1 cellular context compared by ENCODE assay signal in genomic region chr2:75646583-75647425, GRCh38.
TF ChIP-seq lines count a peak whose summit lies in the region.

TSS of gene MRPL19 (plus strand) at chr2:75646783. CDS start at chr2:75646808, 25 bp downstream.

TF ChIP-seq in K562, 482 proteins besides CTCF, POLR2A, EP300 and RAD21 (continued from another document and continues in another):
- TF ChIP-seq, protein P1, sequence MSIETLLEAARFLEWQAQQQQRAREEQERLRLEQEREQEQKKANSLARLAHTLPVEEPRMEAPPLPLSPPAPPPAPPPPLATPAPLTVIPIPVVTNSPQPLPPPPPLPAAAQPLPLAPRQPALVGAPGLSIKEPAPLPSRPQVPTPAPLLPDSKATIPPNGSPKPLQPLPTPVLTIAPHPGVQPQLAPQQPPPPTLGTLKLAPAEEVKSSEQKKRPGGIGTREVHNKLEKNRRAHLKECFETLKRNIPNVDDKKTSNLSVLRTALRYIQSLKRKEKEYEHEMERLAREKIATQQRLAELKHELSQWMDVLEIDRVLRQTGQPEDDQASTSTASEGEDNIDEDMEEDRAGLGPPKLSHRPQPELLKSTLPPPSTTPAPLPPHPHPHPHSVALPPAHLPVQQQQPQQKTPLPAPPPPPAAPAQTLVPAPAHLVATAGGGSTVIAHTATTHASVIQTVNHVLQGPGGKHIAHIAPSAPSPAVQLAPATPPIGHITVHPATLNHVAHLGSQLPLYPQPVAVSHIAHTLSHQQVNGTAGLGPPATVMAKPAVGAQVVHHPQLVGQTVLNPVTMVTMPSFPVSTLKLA (conservative IDR thresholded peaks at IDR 0.05), result peak in 1 of 2 experiments; percentile 62; a peak in 1 of 4 replicates
- TF ChIP-seq MYC (IDR thresholded peaks at IDR 0.05; ENCODE audit: low read depth, low read length) (peak; percentile 21; the same call in 1 of the 2 replicates), MYC (CRISPR knock-in tag; IDR thresholded peaks at IDR 0.05; ENCODE audit: borderline replicate concordance, low read depth) (peak; percentile 64; the same call in 1 of the 2 replicates), CREB1 (IDR thresholded peaks at IDR 0.05) (peak; percentile 65; the same call in 1 of the 2 replicates), CREB1 (CRISPR knock-in tag; IDR thresholded peaks at IDR 0.05) (peak; percentile 33; the same call in 1 of the 2 replicates), DPF2 (IDR thresholded peaks at IDR 0.05) (no peak; the same call in 1 of the 2 replicates), POLR2B (IDR thresholded peaks at IDR 0.05; ENCODE audit: low read depth, partially characterized antibody) (peak; percentile 52), FOXJ2 (tag; IDR thresholded peaks at IDR 0.05) (peak; percentile 43; the same call in 1 of the 2 replicates), FOXK2 (conservative IDR thresholded peaks at IDR 0.05 in 1 of 2, IDR thresholded peaks at IDR 0.05 in 1 of 2; ENCODE audit: low read depth in 2 of 2) (peak; percentile 94 to 97), JUND (IDR thresholded peaks at IDR 0.05; ENCODE audit: borderline replicate concordance, low read depth, low read length) (peak; percentile 60), JUND (tag; IDR thresholded peaks at IDR 0.05; ENCODE audit: borderline replicate concordance, low read depth, low read length) (peak; percentile 27; the same call in 2 of the 3 replicates), ZBTB8A (IDR thresholded peaks at IDR 0.05; ENCODE audit: partially characterized antibody) (no peak), ZBTB5 (IDR thresholded peaks at IDR 0.05) (no peak), ATF1 (CRISPR knock-in tag; IDR thresholded peaks at IDR 0.05) (no peak), ATF1 (tag; IDR thresholded peaks at IDR 0.05) (peak; percentile 81), GTF2F1 (IDR thresholded peaks at IDR 0.05; ENCODE audit: low read depth, low read length) (no peak), ZC3H8 (IDR thresholded peaks at IDR 0.05) (no peak), TAF1 (IDR thresholded peaks at IDR 0.05; ENCODE audit: control insufficient read depth, extremely low read depth, insufficient read depth, low read length, severe bottlenecking) (peak; percentile 68), ZBTB12 (CRISPR knock-in tag; IDR thresholded peaks at IDR 0.05) (peak; percentile 37; the same call in 1 of the 2 replicates), NEUROD1 (IDR thresholded peaks at IDR 0.05; ENCODE audit: borderline replicate concordance, low read depth, low read length, partially characterized antibody) (peak; percentile 78), BRD9 (IDR thresholded peaks at IDR 0.05; ENCODE audit: low read depth, partially characterized antibody) (peak; percentile 43), MBD2 (IDR thresholded peaks at IDR 0.05; ENCODE audit: borderline replicate concordance, low read depth) (peak; percentile 80), UBTF (IDR thresholded peaks at IDR 0.05; ENCODE audit: borderline replicate concordance in 1 of 2, low read depth in 2 of 2, low read length in 2 of 2) (0 out of 4 replicates have a peak, but pooled peaks of 1 of the 2 experiments have one; percentile 29), SREBF2 (CRISPR knock-in tag; IDR thresholded peaks at IDR 0.05) (no peak; the same call in 1 of the 2 replicates), E2F5 (CRISPR knock-in tag; IDR thresholded peaks at IDR 0.05) (peak; percentile 58; the same call in 1 of the 2 replicates), TOE1 (IDR thresholded peaks at IDR 0.05; ENCODE audit: borderline replicate concordance) (peak; percentile 91), TOE1 (CRISPR knock-in tag; IDR thresholded peaks at IDR 0.05; ENCODE audit: borderline replicate concordance, low read depth) (no peak), YY1 (IDR thresholded peaks at IDR 0.05; ENCODE audit: borderline replicate concordance in 1 of 3, control insufficient read depth in 1 of 3, extremely low read depth in 1 of 3, insufficient read depth in 3 of 3, insufficient read length in 1 of 3, insufficient replicate concordance in 2 of 3, low read depth in 1 of 3, low read length in 2 of 3) (peak; percentile 88 to 98 (median 96))
- TF ChIP-seq, protein P2, sequence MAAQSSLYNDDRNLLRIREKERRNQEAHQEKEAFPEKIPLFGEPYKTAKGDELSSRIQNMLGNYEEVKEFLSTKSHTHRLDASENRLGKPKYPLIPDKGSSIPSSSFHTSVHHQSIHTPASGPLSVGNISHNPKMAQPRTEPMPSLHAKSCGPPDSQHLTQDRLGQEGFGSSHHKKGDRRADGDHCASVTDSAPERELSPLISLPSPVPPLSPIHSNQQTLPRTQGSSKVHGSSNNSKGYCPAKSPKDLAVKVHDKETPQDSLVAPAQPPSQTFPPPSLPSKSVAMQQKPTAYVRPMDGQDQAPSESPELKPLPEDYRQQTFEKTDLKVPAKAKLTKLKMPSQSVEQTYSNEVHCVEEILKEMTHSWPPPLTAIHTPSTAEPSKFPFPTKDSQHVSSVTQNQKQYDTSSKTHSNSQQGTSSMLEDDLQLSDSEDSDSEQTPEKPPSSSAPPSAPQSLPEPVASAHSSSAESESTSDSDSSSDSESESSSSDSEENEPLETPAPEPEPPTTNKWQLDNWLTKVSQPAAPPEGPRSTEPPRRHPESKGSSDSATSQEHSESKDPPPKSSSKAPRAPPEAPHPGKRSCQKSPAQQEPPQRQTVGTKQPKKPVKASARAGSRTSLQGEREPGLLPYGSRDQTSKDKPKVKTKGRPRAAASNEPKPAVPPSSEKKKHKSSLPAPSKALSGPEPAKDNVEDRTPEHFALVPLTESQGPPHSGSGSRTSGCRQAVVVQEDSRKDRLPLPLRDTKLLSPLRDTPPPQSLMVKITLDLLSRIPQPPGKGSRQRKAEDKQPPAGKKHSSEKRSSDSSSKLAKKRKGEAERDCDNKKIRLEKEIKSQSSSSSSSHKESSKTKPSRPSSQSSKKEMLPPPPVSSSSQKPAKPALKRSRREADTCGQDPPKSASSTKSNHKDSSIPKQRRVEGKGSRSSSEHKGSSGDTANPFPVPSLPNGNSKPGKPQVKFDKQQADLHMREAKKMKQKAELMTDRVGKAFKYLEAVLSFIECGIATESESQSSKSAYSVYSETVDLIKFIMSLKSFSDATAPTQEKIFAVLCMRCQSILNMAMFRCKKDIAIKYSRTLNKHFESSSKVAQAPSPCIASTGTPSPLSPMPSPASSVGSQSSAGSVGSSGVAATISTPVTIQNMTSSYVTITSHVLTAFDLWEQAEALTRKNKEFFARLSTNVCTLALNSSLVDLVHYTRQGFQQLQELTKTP (IDR thresholded peaks at IDR 0.05; ENCODE audit: low read depth in 1 of 2, partially characterized antibody in 2 of 2), result peak in 1 of 2 experiments; percentile 88
- TF ChIP-seq, protein P3, sequence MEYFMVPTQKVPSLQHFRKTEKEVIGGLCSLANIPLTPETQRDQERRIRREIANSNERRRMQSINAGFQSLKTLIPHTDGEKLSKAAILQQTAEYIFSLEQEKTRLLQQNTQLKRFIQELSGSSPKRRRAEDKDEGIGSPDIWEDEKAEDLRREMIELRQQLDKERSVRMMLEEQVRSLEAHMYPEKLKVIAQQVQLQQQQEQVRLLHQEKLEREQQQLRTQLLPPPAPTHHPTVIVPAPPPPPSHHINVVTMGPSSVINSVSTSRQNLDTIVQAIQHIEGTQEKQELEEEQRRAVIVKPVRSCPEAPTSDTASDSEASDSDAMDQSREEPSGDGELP (CRISPR knock-in tag; IDR thresholded peaks at IDR 0.05; ENCODE audit: borderline replicate concordance), result peak; percentile 56; the same call in 1 of the 2 replicates
- TF ChIP-seq, protein P4, sequence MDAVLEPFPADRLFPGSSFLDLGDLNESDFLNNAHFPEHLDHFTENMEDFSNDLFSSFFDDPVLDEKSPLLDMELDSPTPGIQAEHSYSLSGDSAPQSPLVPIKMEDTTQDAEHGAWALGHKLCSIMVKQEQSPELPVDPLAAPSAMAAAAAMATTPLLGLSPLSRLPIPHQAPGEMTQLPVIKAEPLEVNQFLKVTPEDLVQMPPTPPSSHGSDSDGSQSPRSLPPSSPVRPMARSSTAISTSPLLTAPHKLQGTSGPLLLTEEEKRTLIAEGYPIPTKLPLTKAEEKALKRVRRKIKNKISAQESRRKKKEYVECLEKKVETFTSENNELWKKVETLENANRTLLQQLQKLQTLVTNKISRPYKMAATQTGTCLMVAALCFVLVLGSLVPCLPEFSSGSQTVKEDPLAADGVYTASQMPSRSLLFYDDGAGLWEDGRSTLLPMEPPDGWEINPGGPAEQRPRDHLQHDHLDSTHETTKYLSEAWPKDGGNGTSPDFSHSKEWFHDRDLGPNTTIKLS (IDR thresholded peaks at IDR 0.05; ENCODE audit: borderline replicate concordance, low read depth), result peak; percentile 71; the same call in 1 of the 2 replicates
- TF ChIP-seq, protein P5, sequence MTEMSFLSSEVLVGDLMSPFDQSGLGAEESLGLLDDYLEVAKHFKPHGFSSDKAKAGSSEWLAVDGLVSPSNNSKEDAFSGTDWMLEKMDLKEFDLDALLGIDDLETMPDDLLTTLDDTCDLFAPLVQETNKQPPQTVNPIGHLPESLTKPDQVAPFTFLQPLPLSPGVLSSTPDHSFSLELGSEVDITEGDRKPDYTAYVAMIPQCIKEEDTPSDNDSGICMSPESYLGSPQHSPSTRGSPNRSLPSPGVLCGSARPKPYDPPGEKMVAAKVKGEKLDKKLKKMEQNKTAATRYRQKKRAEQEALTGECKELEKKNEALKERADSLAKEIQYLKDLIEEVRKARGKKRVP (CRISPR knock-in tag; IDR thresholded peaks at IDR 0.05), result no peak
- TF ChIP-seq, protein P6, sequence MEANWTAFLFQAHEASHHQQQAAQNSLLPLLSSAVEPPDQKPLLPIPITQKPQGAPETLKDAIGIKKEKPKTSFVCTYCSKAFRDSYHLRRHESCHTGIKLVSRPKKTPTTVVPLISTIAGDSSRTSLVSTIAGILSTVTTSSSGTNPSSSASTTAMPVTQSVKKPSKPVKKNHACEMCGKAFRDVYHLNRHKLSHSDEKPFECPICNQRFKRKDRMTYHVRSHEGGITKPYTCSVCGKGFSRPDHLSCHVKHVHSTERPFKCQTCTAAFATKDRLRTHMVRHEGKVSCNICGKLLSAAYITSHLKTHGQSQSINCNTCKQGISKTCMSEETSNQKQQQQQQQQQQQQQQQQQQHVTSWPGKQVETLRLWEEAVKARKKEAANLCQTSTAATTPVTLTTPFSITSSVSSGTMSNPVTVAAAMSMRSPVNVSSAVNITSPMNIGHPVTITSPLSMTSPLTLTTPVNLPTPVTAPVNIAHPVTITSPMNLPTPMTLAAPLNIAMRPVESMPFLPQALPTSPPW (CRISPR knock-in tag; IDR thresholded peaks at IDR 0.05), result peak; percentile 49
